ENCODE assay signal across 8 cellular contexts in genomic region chr4:140427919-140428471, GRCh38. TPM values are rescaled to one million over a fixed set of nuclear protein-coding genes. Genes with fewer than 3 reads are reported as not detected.
DNase-seq lines count a peak whose midpoint lies in the region; ATAC-seq and TF ChIP-seq lines count a peak whose summit lies in the region.

No MANE protein-coding gene starts in this region.

- H3K27ac ChIP-seq in heart left ventricle = peak overlapping the region in 11 of 12 donors; percentile 33 to 91 (median 82)
- peak overlapping the region in 2 of 4 donors; percentile 30 to 60 for H3K27ac ChIP-seq in transverse colon

- POLR2A ChIA-PET in activated CD8-positive, alpha-beta T cell treated with anti-CD3 and anti-CD28 coated beads for 36 hours (lab: Charles Lee) = interaction anchor here (1.0 kb wide), 1 partner anchor 294 kb away, joined by 3 read pairs; no protein-coding TSS in a partner anchor

- H3K9me3 ChIP-seq in heart left ventricle (no peaks in the 10 kb centered on the region), transverse colon (no peaks in the 10 kb centered on the region)

- H3K4me1 Mint-ChIP-seq in activated CD8-positive, alpha-beta T cell treated with anti-CD3 and anti-CD28 coated beads for 36 hours (ENCODE audit: low read depth) = peaks cover 5% of the 10 kb centered on the region

- TF ChIP-seq CTCF in heart left ventricle (IDR thresholded peaks at IDR 0.05) = no peak
- no peak for TF ChIP-seq CTCF in activated CD8-positive, alpha-beta T cell treated with anti-CD3 and anti-CD28 coated beads for 36 hours (IDR thresholded peaks at IDR 0.05)
- no peak for TF ChIP-seq CTCF in transverse colon (IDR thresholded peaks at IDR 0.05)

- CTCF ChIA-PET in activated CD8-positive, alpha-beta T cell treated with anti-CD3 and anti-CD28 coated beads for 36 hours (lab: Charles Lee) = interaction anchor here (1.1 to 2.7 kb wide), 7 partner anchors 10 to 181 kb away, joined by 3 to 14 read pairs (median 7); partner anchors contain the start of gene ELMOD2

- H3K36me3 ChIP-seq in heart left ventricle (no peaks in the 10 kb centered on the region), transverse colon (no peaks in the 10 kb centered on the region)

- H3K9me3 Mint-ChIP-seq in activated CD8-positive, alpha-beta T cell treated with anti-CD3 and anti-CD28 coated beads for 36 hours = no peaks in the 10 kb centered on the region

- H3K27me3 ChIP-seq in heart left ventricle = peaks cover 0 to 16% (median 6%) of the 10 kb centered on the region in 9 donors
- H3K27me3 ChIP-seq in transverse colon = peaks cover 9% of the 10 kb centered on the region

- H3K4me1 ChIP-seq in heart left ventricle (peaks cover 0 to 21% (median 0%) of the 10 kb centered on the region in 12 donors), transverse colon (peaks cover 0 to 9% (median 9%) of the 10 kb centered on the region in 4 donors)

- DNase-seq in heart left ventricle (no peak), Right ventricle myocardium inferior (ENCODE audit: missing footprints) (no peak), iris pigment epithelial cell (ENCODE audit: low read depth) (peak; percentile 3), transverse colon (no peak), ecto neural progenitor cell (ENCODE audit: low spot score) (no peak), LoVo (ENCODE audit: low spot score) (no peak)
- no peak for DNase-seq in activated CD8-positive, alpha-beta T cell treated with anti-CD3 and anti-CD28 coated beads for 36 hours

- WGBS in heart left ventricle, 4 donors = 61 to 65% (median 61%) methylated on average over 7 of the region's 7 CpGs
- WGBS in transverse colon (ENCODE audit: low coverage in 1 of 2), 2 donors = 27 to 32% methylated on average over 4 to 7 of the region's 7 CpGs

- no peaks in the 10 kb centered on the region for H3K36me3 Mint-ChIP-seq in activated CD8-positive, alpha-beta T cell treated with anti-CD3 and anti-CD28 coated beads for 36 hours (ENCODE audit: low read depth)

- peak overlapping the region; percentile 73 for H3K4me3 Mint-ChIP-seq in activated CD8-positive, alpha-beta T cell treated with anti-CD3 and anti-CD28 coated beads for 36 hours

- no peak overlapping the region for H3K27ac Mint-ChIP-seq in activated CD8-positive, alpha-beta T cell treated with anti-CD3 and anti-CD28 coated beads for 36 hours

- peak overlapping the region; percentile 32 to 80 (median 66) for H3K4me3 ChIP-seq in heart left ventricle
- H3K4me3 ChIP-seq in transverse colon = peak overlapping the region; percentile 44 to 67 (median 49)

- ATAC-seq in heart left ventricle (no peak), Right ventricle myocardium inferior (no peak), HG03354 (IDR thresholded peaks at IDR 0.05; ENCODE audit: poor library complexity, severe bottlenecking, unreplicated experiment) (no peak)
- ATAC-seq in activated CD8-positive, alpha-beta T cell treated with anti-CD3 and anti-CD28 coated beads for 36 hours = no peak

- in situ Hi-C loops in transverse colon (cut with MboI; ENCODE audit: low pct_ligation_motif_present in 1 of 4, low pct_unique_long_range_greater_than_20kb in 1 of 4, low sequenced_read_pairs in 3 of 4) = no loop called here

- intact Hi-C loops in heart left ventricle (cut with DNase I) (loop anchor here in 5 of 10 donors (2.0 to 5.0 kb wide), 6 partner anchors 41 to 424 kb away; partner anchors contain the start of genes ELMOD2 (in 3 of the 5) and SCOC (in 1 of the 5)), Right ventricle myocardium inferior (cut with DNase I) (loop anchor here (2.0 to 10.0 kb wide), 3 partner anchors 53 to 177 kb away; partner anchors contain the start of gene ELMOD2), transverse colon (cut with DNase I; ENCODE audit: low total_unique reads) (no loop called here)
- intact Hi-C loops in activated CD8-positive, alpha-beta T cell treated with anti-CD3 and anti-CD28 coated beads for 36 hours (cut with micrococcal nuclease) = no loop called here

- no peak for TF ChIP-seq EP300 in transverse colon (IDR thresholded peaks at IDR 0.05; ENCODE audit: low read depth)

- TF ChIP-seq POLR2A in heart left ventricle (IDR thresholded peaks at IDR 0.05) = no peak
- TF ChIP-seq POLR2A in transverse colon (IDR thresholded peaks at IDR 0.05) = no peak

- H3K27me3 Mint-ChIP-seq in activated CD8-positive, alpha-beta T cell treated with anti-CD3 and anti-CD28 coated beads for 36 hours = peaks cover 39% of the 10 kb centered on the region

RNA-seq across cellular contexts. Expression of gene CLGN, which starts 0.5 kb away (rescaled TPM):
- 10 to 100 TPM; 52.6 to 86.4 (median 62.7) TPM for total RNA-seq in heart left ventricle
- 10 to 100 TPM; 29.0 to 41.6 TPM for polyA plus RNA-seq in heart left ventricle
- total RNA-seq in Right ventricle myocardium inferior = 76.3 TPM
- total RNA-seq in activated CD8-positive, alpha-beta T cell treated with anti-CD3 and anti-CD28 coated beads for 36 hours = under 1 TPM; 0.23 to 0.31 TPM
- total RNA-seq in transverse colon = 1 to 10 TPM in 3 of 4 donors, not detected in 1; 1.5 to 2.4 (median 1.5) TPM

RNA-seq across cellular contexts. Expression of gene SCOC, which starts 54.5 kb away (rescaled TPM):
- total RNA-seq in heart left ventricle = 10 to 100 TPM; 61.0 to 80.9 (median 70.3) TPM
- 10 to 100 TPM; 49.1 to 87.1 TPM for polyA plus RNA-seq in heart left ventricle
- 75.3 TPM for total RNA-seq in Right ventricle myocardium inferior
- total RNA-seq in activated CD8-positive, alpha-beta T cell treated with anti-CD3 and anti-CD28 coated beads for 36 hours = 10 to 100 TPM; 44.6 to 44.7 TPM
- total RNA-seq in transverse colon = 10 to 100 TPM in 3 of 4 donors, 1 to 10 TPM in 1; 7.2 to 43.4 (median 25.7) TPM

Comparison
In these comparisons a context has a peak if more than half of its experiments do, and no peak if none do; other contexts are left out.
1. RNA of gene CLGN, which starts 0.5 kb away (total RNA-seq): 76.3 TPM in Right ventricle myocardium inferior (single experiment) and 52.6 to 86.4 TPM in heart left ventricle; 1.5 to 2.4 TPM in transverse colon and 0.23 to 0.31 TPM in activated CD8-positive, alpha-beta T cell treated with anti-CD3 and anti-CD28 coated beads for 36 hours; every median in the first group is over 10 times any median in the second.